In the genomic region with DNA sequence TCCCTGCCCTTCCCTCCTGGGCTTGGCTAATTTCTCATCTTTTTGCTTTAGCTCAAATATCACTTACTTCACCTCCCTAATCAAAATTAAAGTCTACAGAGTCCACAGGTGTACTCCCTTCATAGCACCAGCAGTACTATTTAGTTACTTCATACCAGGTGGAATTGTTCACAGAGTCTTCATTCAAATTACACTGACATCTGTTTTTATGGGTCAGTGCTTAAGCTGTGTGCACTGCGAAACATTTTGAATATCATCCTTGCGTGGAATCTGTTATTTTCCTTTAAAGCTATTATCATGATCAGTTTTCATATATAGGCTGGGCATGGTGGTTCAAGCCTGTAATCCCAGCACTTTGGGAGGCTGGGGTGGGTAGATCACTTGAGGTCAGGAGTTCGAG, we compare ENCODE assay signal across 3 cellular contexts.
TF ChIP-seq lines count a peak whose summit lies in the region.

No MANE protein-coding gene starts in this region.

TF ChIP-seq in GM12891, 5 proteins besides CTCF, POLR2A, EP300 and RAD21:
- TF ChIP-seq SPI1 (IDR thresholded peaks at IDR 0.05; ENCODE audit: low read depth, low read length) (no peak), POU2F2 (IDR thresholded peaks at IDR 0.05; ENCODE audit: low read depth, low read length) (no peak), TAF1 (IDR thresholded peaks at IDR 0.05; ENCODE audit: low read depth, low read length) (no peak), PAX5 (IDR thresholded peaks at IDR 0.05; ENCODE audit: insufficient read depth, low read length, severe bottlenecking) (no peak), POLR2AphosphoS5 (IDR thresholded peaks at IDR 0.05; ENCODE audit: low read depth, low read length) (no peak)

TF ChIP-seq in K562, 482 proteins besides CTCF, POLR2A, EP300 and RAD21:
- TF ChIP-seq, protein P1, sequence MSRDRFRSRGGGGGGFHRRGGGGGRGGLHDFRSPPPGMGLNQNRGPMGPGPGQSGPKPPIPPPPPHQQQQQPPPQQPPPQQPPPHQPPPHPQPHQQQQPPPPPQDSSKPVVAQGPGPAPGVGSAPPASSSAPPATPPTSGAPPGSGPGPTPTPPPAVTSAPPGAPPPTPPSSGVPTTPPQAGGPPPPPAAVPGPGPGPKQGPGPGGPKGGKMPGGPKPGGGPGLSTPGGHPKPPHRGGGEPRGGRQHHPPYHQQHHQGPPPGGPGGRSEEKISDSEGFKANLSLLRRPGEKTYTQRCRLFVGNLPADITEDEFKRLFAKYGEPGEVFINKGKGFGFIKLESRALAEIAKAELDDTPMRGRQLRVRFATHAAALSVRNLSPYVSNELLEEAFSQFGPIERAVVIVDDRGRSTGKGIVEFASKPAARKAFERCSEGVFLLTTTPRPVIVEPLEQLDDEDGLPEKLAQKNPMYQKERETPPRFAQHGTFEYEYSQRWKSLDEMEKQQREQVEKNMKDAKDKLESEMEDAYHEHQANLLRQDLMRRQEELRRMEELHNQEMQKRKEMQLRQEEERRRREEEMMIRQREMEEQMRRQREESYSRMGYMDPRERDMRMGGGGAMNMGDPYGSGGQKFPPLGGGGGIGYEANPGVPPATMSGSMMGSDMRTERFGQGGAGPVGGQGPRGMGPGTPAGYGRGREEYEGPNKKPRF (IDR thresholded peaks at IDR 0.05; ENCODE audit: low read depth, low read length), result no peak
- TF ChIP-seq, protein P2, sequence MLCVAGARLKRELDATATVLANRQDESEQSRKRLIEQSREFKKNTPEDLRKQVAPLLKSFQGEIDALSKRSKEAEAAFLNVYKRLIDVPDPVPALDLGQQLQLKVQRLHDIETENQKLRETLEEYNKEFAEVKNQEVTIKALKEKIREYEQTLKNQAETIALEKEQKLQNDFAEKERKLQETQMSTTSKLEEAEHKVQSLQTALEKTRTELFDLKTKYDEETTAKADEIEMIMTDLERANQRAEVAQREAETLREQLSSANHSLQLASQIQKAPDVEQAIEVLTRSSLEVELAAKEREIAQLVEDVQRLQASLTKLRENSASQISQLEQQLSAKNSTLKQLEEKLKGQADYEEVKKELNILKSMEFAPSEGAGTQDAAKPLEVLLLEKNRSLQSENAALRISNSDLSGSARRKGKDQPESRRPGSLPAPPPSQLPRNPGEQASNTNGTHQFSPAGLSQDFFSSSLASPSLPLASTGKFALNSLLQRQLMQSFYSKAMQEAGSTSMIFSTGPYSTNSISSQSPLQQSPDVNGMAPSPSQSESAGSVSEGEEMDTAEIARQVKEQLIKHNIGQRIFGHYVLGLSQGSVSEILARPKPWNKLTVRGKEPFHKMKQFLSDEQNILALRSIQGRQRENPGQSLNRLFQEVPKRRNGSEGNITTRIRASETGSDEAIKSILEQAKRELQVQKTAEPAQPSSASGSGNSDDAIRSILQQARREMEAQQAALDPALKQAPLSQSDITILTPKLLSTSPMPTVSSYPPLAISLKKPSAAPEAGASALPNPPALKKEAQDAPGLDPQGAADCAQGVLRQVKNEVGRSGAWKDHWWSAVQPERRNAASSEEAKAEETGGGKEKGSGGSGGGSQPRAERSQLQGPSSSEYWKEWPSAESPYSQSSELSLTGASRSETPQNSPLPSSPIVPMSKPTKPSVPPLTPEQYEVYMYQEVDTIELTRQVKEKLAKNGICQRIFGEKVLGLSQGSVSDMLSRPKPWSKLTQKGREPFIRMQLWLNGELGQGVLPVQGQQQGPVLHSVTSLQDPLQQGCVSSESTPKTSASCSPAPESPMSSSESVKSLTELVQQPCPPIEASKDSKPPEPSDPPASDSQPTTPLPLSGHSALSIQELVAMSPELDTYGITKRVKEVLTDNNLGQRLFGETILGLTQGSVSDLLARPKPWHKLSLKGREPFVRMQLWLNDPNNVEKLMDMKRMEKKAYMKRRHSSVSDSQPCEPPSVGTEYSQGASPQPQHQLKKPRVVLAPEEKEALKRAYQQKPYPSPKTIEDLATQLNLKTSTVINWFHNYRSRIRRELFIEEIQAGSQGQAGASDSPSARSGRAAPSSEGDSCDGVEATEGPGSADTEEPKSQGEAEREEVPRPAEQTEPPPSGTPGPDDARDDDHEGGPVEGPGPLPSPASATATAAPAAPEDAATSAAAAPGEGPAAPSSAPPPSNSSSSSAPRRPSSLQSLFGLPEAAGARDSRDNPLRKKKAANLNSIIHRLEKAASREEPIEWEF (CRISPR knock-in tag; IDR thresholded peaks at IDR 0.05), result no peak
- TF ChIP-seq GABPB2 (CRISPR knock-in tag; conservative IDR thresholded peaks at IDR 0.05) (no peak), MYC (IDR thresholded peaks at IDR 0.05; ENCODE audit: low read depth, low read length) (no peak), MYC (CRISPR knock-in tag; IDR thresholded peaks at IDR 0.05; ENCODE audit: borderline replicate concordance, low read depth) (no peak), PHB (CRISPR knock-in tag; IDR thresholded peaks at IDR 0.05) (no peak), ZC3H11A (IDR thresholded peaks at IDR 0.05; ENCODE audit: low read depth, low read length) (no peak), SMARCC2 (IDR thresholded peaks at IDR 0.05; ENCODE audit: low read depth) (no peak), SMARCB1 (IDR thresholded peaks at IDR 0.05; ENCODE audit: insufficient read length, low read depth) (no peak), ZNF324 (CRISPR knock-in tag; IDR thresholded peaks at IDR 0.05) (no peak), PRPF4 (IDR thresholded peaks at IDR 0.05; ENCODE audit: insufficient read depth, low read depth, low read length, poor library complexity, severe bottlenecking) (no peak), SMARCA5 (IDR thresholded peaks at IDR 0.05) (no peak), TEAD1 (CRISPR knock-in tag; IDR thresholded peaks at IDR 0.05) (no peak), SMAD4 (CRISPR knock-in tag; conservative IDR thresholded peaks at IDR 0.05) (no peak)

TF ChIP-seq in SK-N-SH, 30 proteins besides CTCF, POLR2A, EP300 and RAD21:
- no peak for TF ChIP-seq CHD2 (IDR thresholded peaks at IDR 0.05; ENCODE audit: low read length, partially characterized antibody)
- TF ChIP-seq JUND (IDR thresholded peaks at IDR 0.05), result no peak
- TF ChIP-seq POLR2AphosphoS5 (IDR thresholded peaks at IDR 0.05; ENCODE audit: low read depth, low read length), result no peak
- no peak for TF ChIP-seq FOXM1 (IDR thresholded peaks at IDR 0.05; ENCODE audit: low read depth)
